Comparison of ENCODE assay signal across 1 cellular context in the genomic region with DNA sequence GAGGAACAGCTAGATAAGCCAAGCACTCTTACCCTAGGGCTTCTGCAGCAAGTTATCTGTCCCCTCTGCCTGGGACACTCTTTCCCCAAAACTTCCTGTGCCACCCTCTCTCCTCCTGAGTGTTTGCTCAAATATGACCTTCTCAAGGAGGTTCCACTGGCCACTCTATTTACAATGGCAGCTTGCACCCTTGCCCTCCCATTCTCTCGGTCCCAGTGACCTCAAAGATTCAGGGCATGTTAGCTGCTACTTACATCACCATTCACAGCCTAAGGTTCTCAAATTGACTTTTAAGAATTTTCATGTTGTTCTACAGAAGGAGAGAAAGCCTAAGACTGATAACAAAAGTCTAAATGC.
TF ChIP-seq lines count a peak whose summit lies in the region.

No MANE protein-coding gene starts in this region.

TF ChIP-seq in HepG2, 621 proteins besides CTCF, POLR2A, EP300 and RAD21:
- TF ChIP-seq ZNF263 (CRISPR knock-in tag; IDR thresholded peaks at IDR 0.05) (no peak), FOSL2 (CRISPR knock-in tag; IDR thresholded peaks at IDR 0.05) (no peak), MED13 (CRISPR knock-in tag; IDR thresholded peaks at IDR 0.05) (no peak)
- TF ChIP-seq, protein P1, sequence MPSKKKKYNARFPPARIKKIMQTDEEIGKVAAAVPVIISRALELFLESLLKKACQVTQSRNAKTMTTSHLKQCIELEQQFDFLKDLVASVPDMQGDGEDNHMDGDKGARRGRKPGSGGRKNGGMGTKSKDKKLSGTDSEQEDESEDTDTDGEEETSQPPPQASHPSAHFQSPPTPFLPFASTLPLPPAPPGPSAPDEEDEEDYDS (CRISPR knock-in tag; IDR thresholded peaks at IDR 0.05): no peak
